10 cellular contexts compared by ENCODE assay signal in the genomic region with DNA sequence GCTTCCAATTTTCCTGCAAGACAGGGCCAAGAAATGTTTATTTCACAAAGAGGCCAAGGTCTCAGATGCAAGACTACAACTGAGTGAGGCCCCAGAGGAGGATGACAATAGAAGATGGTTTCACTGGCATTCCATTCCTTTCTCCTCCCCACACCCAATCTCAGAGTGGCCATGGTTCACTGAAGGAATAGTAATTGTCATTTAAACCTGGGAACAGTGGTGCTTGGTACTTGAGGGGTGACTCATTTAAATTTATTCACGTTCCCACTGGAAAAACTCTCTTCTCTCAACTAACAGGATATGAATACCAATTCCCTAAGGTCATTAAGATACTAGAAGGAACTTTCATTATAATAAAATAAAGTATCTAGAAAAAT. TPM values are rescaled to one million over a fixed set of nuclear protein-coding genes. Genes with fewer than 3 reads are reported as not detected.
DNase-seq lines count a peak whose midpoint lies in the region; ATAC-seq and TF ChIP-seq lines count a peak whose summit lies in the region.
"Had no signal": no experiment of that assay in that cellular context is flagged by ENCODE, and none has a peak within 500 bp of the region (broad histone marks: within the 10 kb centered on the region; RNA-seq: fewer than 3 reads in every experiment).

No MANE protein-coding gene starts in this region.

- no peaks in the 10 kb centered on the region for H4K20me1 ChIP-seq in mammary epithelial cell (ENCODE audit: insufficient read depth, low read length)

- TF ChIP-seq CTCF in mammary epithelial cell (conservative IDR thresholded peaks at IDR 0.05 in 1 of 2, IDR thresholded peaks at IDR 0.05 in 1 of 2; ENCODE audit: extremely low read depth in 1 of 2, insufficient read depth in 1 of 2, low read depth in 1 of 2, low read length in 2 of 2) = no peak
- TF ChIP-seq CTCF in tibial artery (IDR thresholded peaks at IDR 0.05) = no peak

- peak; percentile 65 for DNase-seq in HS-5 (ENCODE audit: low read depth)
- DNase-seq in mammary epithelial cell = peak; percentile 80
- peak; percentile 18 for DNase-seq in iPS-NIHi11 (ENCODE audit: low spot score)
- no peak for DNase-seq in tibial artery
- no peak for DNase-seq in cerebellar cortex (ENCODE audit: low spot score)
- DNase-seq in activated T-cell treated with anti-CD3 and anti-CD28 coated beads, Interleukin-2, amount 50 U/mL, for 72 hours = no peak
- DNase-seq: NCI-H2227 treated with DMSO at 0.1 percent for 48 hours, occipital lobe had no signal

- peaks cover 0 to 1% of the 10 kb centered on the region in 2 donors for H3K9me3 Mint-ChIP-seq in activated T-cell treated with anti-CD3 and anti-CD28 coated beads, Interleukin-2, amount 50 U/mL, for 72 hours

- dilution Hi-C loops in mammary epithelial cell (cut with HindIII; ENCODE audit: low sequenced_read_pairs) = loop anchor here (5.0 kb wide), 1 partner anchor 33 kb away; no protein-coding TSS in a partner anchor

- H3K36me3 ChIP-seq in mammary epithelial cell (ENCODE audit: insufficient read depth, low read length) = no peaks in the 10 kb centered on the region
- no peaks in the 10 kb centered on the region for H3K36me3 ChIP-seq in tibial artery

- H3K27ac Mint-ChIP-seq in activated T-cell treated with anti-CD3 and anti-CD28 coated beads, Interleukin-2, amount 50 U/mL, for 72 hours = no peak overlapping the region

- TSS peak; percentile 61 for BruUV-seq in mammary epithelial cell (replicated peaks; lab: Mats Ljungman, UMichigan)

- H3K27me3 ChIP-seq in mammary epithelial cell (ENCODE audit: insufficient read depth, low read length) = no peaks in the 10 kb centered on the region
- H3K27me3 ChIP-seq in tibial artery = no peaks in the 10 kb centered on the region

- H2AFZ ChIP-seq in mammary epithelial cell (ENCODE audit: low read depth, low read length) = no peak overlapping the region

- H3K4me3 ChIP-seq in mammary epithelial cell (replicated peaks in 1 of 3; ENCODE audit: insufficient read depth in 1 of 3, low read depth in 2 of 3, low read length in 3 of 3) (no peak overlapping the region), tibial artery (no peak overlapping the region)

- H3K9me3 ChIP-seq in mammary epithelial cell (replicated peaks; ENCODE audit: insufficient read depth, low read length) (no peaks in the 10 kb centered on the region), tibial artery (no peaks in the 10 kb centered on the region)

- H3K36me3 Mint-ChIP-seq in activated T-cell treated with anti-CD3 and anti-CD28 coated beads, Interleukin-2, amount 50 U/mL, for 72 hours (ENCODE audit: insufficient read depth in 2 of 2) = no peaks in the 10 kb centered on the region

- ATAC-seq in GM18873 (IDR thresholded peaks at IDR 0.05; ENCODE audit: low FRiP score, unreplicated experiment) (no peak), HG03159 (IDR thresholded peaks at IDR 0.05; ENCODE audit: unreplicated experiment) (no peak)
- no peak for ATAC-seq in activated T-cell treated with anti-CD3 and anti-CD28 coated beads, Interleukin-2, amount 50 U/mL, for 72 hours (replicated peaks in 1 of 2)

- intact Hi-C loops in mammary epithelial cell (cut with micrococcal nuclease) = no loop called here
- intact Hi-C loops in tibial artery (cut with DNase I; ENCODE audit: low total_unique reads) = no loop called here

- peaks cover 69% of the 10 kb centered on the region for H3K4me1 ChIP-seq in mammary epithelial cell (ENCODE audit: insufficient read depth, low read length)
- peaks cover 0 to 32% (median 29%) of the 10 kb centered on the region in 4 donors for H3K4me1 ChIP-seq in tibial artery

- no peak overlapping the region for H3K4me3 Mint-ChIP-seq in activated T-cell treated with anti-CD3 and anti-CD28 coated beads, Interleukin-2, amount 50 U/mL, for 72 hours

- CTCF ChIA-PET in mammary epithelial cell (lab: Charles Lee; ENCODE audit: low non-redundant PET) = no interaction called here

- H3K9ac ChIP-seq in mammary epithelial cell (ENCODE audit: insufficient read depth, low read length) = peak overlapping the region; percentile 58

- H3K79me2 ChIP-seq in mammary epithelial cell (ENCODE audit: insufficient read depth, low read length) = no peaks in the 10 kb centered on the region

- H3K4me1 Mint-ChIP-seq in activated T-cell treated with anti-CD3 and anti-CD28 coated beads, Interleukin-2, amount 50 U/mL, for 72 hours (ENCODE audit: low read depth) = no peaks in the 10 kb centered on the region

- WGBS in mammary epithelial cell (ENCODE audit: low coverage, missing lambda C conversion rate) = 0% methylated on average over 1 of the region's 1 CpG

- in situ Hi-C loops in mammary epithelial cell (cut with MboI; ENCODE audit: low sequenced_read_pairs in 2 of 2) = no loop called here

- peaks cover 5% of the 10 kb centered on the region for H3K27me3 Mint-ChIP-seq in activated T-cell treated with anti-CD3 and anti-CD28 coated beads, Interleukin-2, amount 50 U/mL, for 72 hours (ENCODE audit: low read depth)

- H3K4me2 ChIP-seq in mammary epithelial cell (ENCODE audit: insufficient read depth, low read depth, low read length) = peak overlapping the region; percentile 56

- H3K27ac ChIP-seq in mammary epithelial cell (ENCODE audit: insufficient read depth, low read depth, low read length) (peak overlapping the region; percentile 87), tibial artery (peak overlapping the region; percentile 45 to 58)

RNA-seq across cellular contexts. Expression of gene CXCL8, which starts 35.3 kb away (rescaled TPM):
- 10 to 100 TPM in 1 of 2 donors, 1 to 10 TPM in 1; 1.0 to 14.0 TPM for total RNA-seq in mammary epithelial cell
- 5.3 TPM for polyA plus RNA-seq in mammary epithelial cell
- 12.8 TPM for polyA minus RNA-seq in mammary epithelial cell
- total RNA-seq in activated T-cell treated with anti-CD3 and anti-CD28 coated beads, Interleukin-2, amount 50 U/mL, for 72 hours = 1 to 10 TPM in 1 of 2 donors, under 1 TPM in 1; 0.94 to 2.0 TPM

Comparison
In these comparisons a context has a peak if more than half of its experiments do, and no peak if none do; other contexts are left out.
1. DNase-seq: peak in HS-5 (single experiment), mammary epithelial cell (single experiment) and iPS-NIHi11 (single experiment); none in tibial artery (0 of 2), cerebellar cortex (single experiment) and activated T-cell treated with anti-CD3 and anti-CD28 coated beads, Interleukin-2, amount 50 U/mL, for 72 hours (0 of 2).